In the genomic region with DNA sequence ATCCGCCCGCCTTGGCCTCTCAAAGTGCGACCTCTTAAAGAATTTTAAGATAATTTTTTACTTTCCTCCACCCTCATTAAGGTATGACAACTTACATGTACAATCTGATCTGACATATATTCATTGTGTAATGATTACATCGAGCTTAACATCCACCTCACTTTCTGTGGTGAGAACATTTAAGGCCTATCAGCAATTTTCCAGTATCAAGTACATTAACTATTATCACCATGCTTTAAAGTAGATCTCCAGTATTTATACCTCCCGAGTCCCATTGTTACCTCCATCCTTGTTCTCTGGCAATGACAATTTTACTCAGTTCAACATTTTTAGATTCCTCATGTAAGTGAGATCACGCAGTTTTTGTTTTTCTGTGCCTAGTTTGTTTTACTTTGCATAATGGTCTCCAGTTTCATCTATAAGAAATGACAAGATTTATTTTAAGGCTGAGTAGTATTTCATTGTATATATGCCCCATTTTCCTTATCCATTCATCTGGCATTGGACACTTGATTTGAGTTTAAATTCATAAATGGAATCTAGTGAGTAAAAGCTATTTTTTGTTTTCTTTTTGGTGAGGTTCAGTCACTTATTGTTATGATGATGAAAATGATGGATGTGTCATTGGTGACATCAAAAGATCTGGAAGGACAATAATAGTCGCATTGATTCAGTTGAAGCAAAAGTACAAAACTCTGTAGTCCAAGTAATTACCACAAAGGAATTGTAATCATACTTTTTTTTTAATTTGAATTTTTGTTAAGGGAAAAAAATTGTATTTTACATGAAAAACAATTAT, we compare ENCODE assay signal across 8 cellular contexts.
DNase-seq lines count a peak whose midpoint lies in the region; ATAC-seq and TF ChIP-seq lines count a peak whose summit lies in the region.

No MANE protein-coding gene starts in this region.

- H3K27me3 ChIP-seq in IMR-90 (ENCODE audit: control insufficient read depth, insufficient read depth, low read length) (no peaks in the 10 kb centered on the region), tibial nerve (peaks cover 0 to 11% of the 10 kb centered on the region in 2 donors)

- no peak for TF ChIP-seq CTCF in GM12875 (IDR thresholded peaks at IDR 0.05; ENCODE audit: borderline replicate concordance, insufficient read depth, low read depth, low read length)
- TF ChIP-seq CTCF in IMR-90 (conservative IDR thresholded peaks at IDR 0.05; ENCODE audit: low read depth, low read length) = no peak
- TF ChIP-seq CTCF in activated CD8-positive, alpha-beta T cell treated with anti-CD3 and anti-CD28 coated beads for 36 hours (IDR thresholded peaks at IDR 0.05) = no peak
- TF ChIP-seq CTCF in tibial nerve (IDR thresholded peaks at IDR 0.05) = no peak

- no peaks in the 10 kb centered on the region for H4K20me1 ChIP-seq in IMR-90 (ENCODE audit: insufficient read depth, low read length)

- intact Hi-C loops in IMR-90 (cut with micrococcal nuclease) = no loop called here
- intact Hi-C loops in activated CD8-positive, alpha-beta T cell treated with anti-CD3 and anti-CD28 coated beads for 36 hours (cut with micrococcal nuclease) = no loop called here

- DNase-seq in IMR-90 (no peak), iris pigment epithelial cell (ENCODE audit: low read depth) (peak; percentile 20), tibial nerve (ENCODE audit: low spot score in 2 of 2) (no peak), NCI-H1436 treated with DMSO at 0.1 percent for 48 hours (lab: John Stamatoyannopoulos, UW) (no peak), NCI-H226 (no peak)
- DNase-seq in activated CD8-positive, alpha-beta T cell treated with anti-CD3 and anti-CD28 coated beads for 36 hours = no peak
- DNase-seq in activated CD4-positive, CD25-positive, alpha-beta regulatory T cell treated with anti-CD3 and anti-CD28 coated beads, Interleukin-2, amount 50 U/mL, for 72 hours = no peak

- dilution Hi-C loops in IMR-90 (cut with HindIII; ENCODE audit: low sequenced_read_pairs, unreplicated experiment) = no loop called here

- H3K4me1 Mint-ChIP-seq in activated CD8-positive, alpha-beta T cell treated with anti-CD3 and anti-CD28 coated beads for 36 hours (ENCODE audit: low read depth) = peaks cover 25% of the 10 kb centered on the region

- CTCF ChIA-PET in IMR-90 (lab: Yijun Ruan, JAX) = interaction anchor here (0.5 to 2.6 kb wide), 3 partner anchors 70 to 1007 kb away, joined by 3 to 8 read pairs (median 5); no protein-coding TSS in a partner anchor
- CTCF ChIA-PET in activated CD8-positive, alpha-beta T cell treated with anti-CD3 and anti-CD28 coated beads for 36 hours (lab: Charles Lee) = interaction anchor here (1.3 to 8.8 kb wide), 4 partner anchors 11 to 71 kb away, joined by 3 to 74 read pairs (median 8); a partner anchor contains a TSS

- no peak overlapping the region for H2BK15ac ChIP-seq in IMR-90 (ENCODE audit: low read depth, low read length)

- no peaks in the 10 kb centered on the region for H3K9me1 ChIP-seq in IMR-90 (ENCODE audit: insufficient read depth, low read length)

- no CpG with 5 or more reads among the region's 7 CpGs for WGBS in IMR-90 (ENCODE audit: extremely low coverage in 2 of 2, insufficient read length in 1 of 2), 2 experiments
- WGBS in tibial nerve, 2 donors = 30 to 32% methylated on average over 7 of the region's 7 CpGs

- no peaks in the 10 kb centered on the region for H3K9me3 Mint-ChIP-seq in activated CD8-positive, alpha-beta T cell treated with anti-CD3 and anti-CD28 coated beads for 36 hours

- H3K56ac ChIP-seq in IMR-90 (ENCODE audit: extremely low read depth, insufficient read depth, low read length) = no peak overlapping the region; the same call in 1 of the 2 replicates

- H3K27ac Mint-ChIP-seq in activated CD8-positive, alpha-beta T cell treated with anti-CD3 and anti-CD28 coated beads for 36 hours = peak overlapping the region; percentile 99

- H2AFZ ChIP-seq in IMR-90 (replicated peaks; ENCODE audit: low read length, poor library complexity) = no peak overlapping the region

- peak overlapping the region; percentile 56; the same call in 1 of the 2 replicates for H3K4ac ChIP-seq in IMR-90 (ENCODE audit: low read depth, low read length)

- TF ChIP-seq POLR2A in IMR-90 (IDR thresholded peaks at IDR 0.05; ENCODE audit: low read depth, low read length) (no peak), tibial nerve (IDR thresholded peaks at IDR 0.05) (no peak)

- H3K27me3 Mint-ChIP-seq in activated CD8-positive, alpha-beta T cell treated with anti-CD3 and anti-CD28 coated beads for 36 hours = no peaks in the 10 kb centered on the region

- no peaks in the 10 kb centered on the region for H3K9me3 ChIP-seq in IMR-90 (ENCODE audit: control insufficient read depth, insufficient read depth, low read length)
- H3K9me3 ChIP-seq in tibial nerve = peaks cover 0 to 6% (median 0%) of the 10 kb centered on the region in 4 donors

- no peak overlapping the region for H2BK120ac ChIP-seq in IMR-90 (ENCODE audit: low read depth, low read length)

- H2BK20ac ChIP-seq in IMR-90 (ENCODE audit: low read depth, low read length) = no peak overlapping the region

- in situ Hi-C loops in IMR-90 (cut with MboI; ENCODE audit: low sequenced_read_pairs) = loop anchor here (25.0 kb wide), 1 partner anchor 1613 kb away; a partner anchor contains a TSS

- H2AK9ac ChIP-seq in IMR-90 (replicated peaks; ENCODE audit: low read depth, low read length, poor library complexity) = no peak overlapping the region

- BruUV-seq in IMR-90 (replicated peaks; lab: Mats Ljungman, UMichigan) = no TSS peak

- no peak for TF ChIP-seq RAD21 in IMR-90 (IDR thresholded peaks at IDR 0.05; ENCODE audit: low read length)

- H3K4me3 Mint-ChIP-seq in activated CD8-positive, alpha-beta T cell treated with anti-CD3 and anti-CD28 coated beads for 36 hours = peak overlapping the region; percentile 91

- peak overlapping the region; percentile 54 for H3K4me3 ChIP-seq in GM12875 (ENCODE audit: low read depth, low read length)
- H3K4me3 ChIP-seq in IMR-90 (ENCODE audit: insufficient read depth, low read depth, low read length) = peak overlapping the region; percentile 94
- H3K4me3 ChIP-seq in tibial nerve = peak overlapping the region; percentile 23 to 58 (median 48)

- no peak overlapping the region; a peak in 1 of 4 replicates for H4K8ac ChIP-seq in IMR-90 (ENCODE audit: low read depth in 2 of 2, low read length in 2 of 2)

- H3K23ac ChIP-seq in IMR-90 (ENCODE audit: low read depth, low read length) = peak overlapping the region; percentile 59; the same call in 1 of the 2 replicates

- H4K5ac ChIP-seq in IMR-90 (ENCODE audit: low read depth, low read length) = peak overlapping the region; percentile 66; the same call in 1 of the 2 replicates

- H3K4me1 ChIP-seq in IMR-90 (ENCODE audit: control insufficient read depth, insufficient read depth, low read length) (peaks cover 4% of the 10 kb centered on the region; the same call in 1 of the 2 replicates), tibial nerve (peaks cover 0 to 20% (median 0%) of the 10 kb centered on the region in 4 donors)

- H3K79me1 ChIP-seq in IMR-90 (ENCODE audit: low read depth in 1 of 2, low read length in 2 of 2) = peaks cover 0 to 4% of the 10 kb centered on the region in 2 experiments; a peak in 1 of 4 replicates

- no peak overlapping the region for H2AK5ac ChIP-seq in IMR-90 (ENCODE audit: low read depth, low read length)

- POLR2A ChIA-PET in IMR-90 (lab: Charles Lee; ENCODE audit: unreplicated experiment) = interaction anchor here (0.7 to 1.8 kb wide), 7 partner anchors 10 to 693 kb away, joined by 3 to 8 read pairs (median 4); a partner anchor contains a TSS
- POLR2A ChIA-PET in activated CD8-positive, alpha-beta T cell treated with anti-CD3 and anti-CD28 coated beads for 36 hours (lab: Charles Lee) = interaction anchor here (0.8 to 9.2 kb wide), 19 partner anchors 11 to 1805 kb away, joined by 3 to 364 read pairs (median 4); a partner anchor contains a TSS

- H3K27ac ChIP-seq in IMR-90 (ENCODE audit: insufficient read depth, low read length) (peak overlapping the region; percentile 80), tibial nerve (peak overlapping the region in 3 of 4 donors; percentile 72 to 79 (median 79))

- peak overlapping the region; percentile 83 for H2BK5ac ChIP-seq in IMR-90 (ENCODE audit: low read depth, low read length, poor library complexity, severe bottlenecking)

- peak overlapping the region; percentile 71 for H3K18ac ChIP-seq in IMR-90 (ENCODE audit: low read depth, low read length)

- no peaks in the 10 kb centered on the region for H3K36me3 ChIP-seq in IMR-90 (ENCODE audit: control insufficient read depth, insufficient read depth, low read length)
- H3K36me3 ChIP-seq in tibial nerve = no peaks in the 10 kb centered on the region

- no peak overlapping the region; the same call in 1 of the 2 replicates for H3K14ac ChIP-seq in IMR-90 (replicated peaks; ENCODE audit: low read depth, low read length)

- H3K36me3 Mint-ChIP-seq in activated CD8-positive, alpha-beta T cell treated with anti-CD3 and anti-CD28 coated beads for 36 hours (ENCODE audit: low read depth) = peaks cover 9% of the 10 kb centered on the region

- no peak for ATAC-seq in IMR-90 (ENCODE audit: low read depth)
- peak; percentile 1 for ATAC-seq in activated CD8-positive, alpha-beta T cell treated with anti-CD3 and anti-CD28 coated beads for 36 hours

- peak overlapping the region; percentile 99 for H3K4me2 ChIP-seq in IMR-90 (ENCODE audit: low read depth, low read length)

- no peak overlapping the region for H4K91ac ChIP-seq in IMR-90 (ENCODE audit: insufficient read depth, low read depth, low read length)

- no peak for TF ChIP-seq EP300 in tibial nerve (IDR thresholded peaks at IDR 0.05)

- H3K9ac ChIP-seq in IMR-90 (ENCODE audit: low read depth, low read length) = peak overlapping the region; percentile 87

TF ChIP-seq in IMR-90, 13 proteins besides CTCF, POLR2A, EP300 and RAD21:
- no peak for TF ChIP-seq CEBPB (IDR thresholded peaks at IDR 0.05; ENCODE audit: low read depth, low read length)
- TF ChIP-seq MAZ (IDR thresholded peaks at IDR 0.05; ENCODE audit: borderline replicate concordance, low read depth, low read length) = no peak
- peak; percentile 35; the same call in 1 of the 2 replicates for TF ChIP-seq MAFK (IDR thresholded peaks at IDR 0.05; ENCODE audit: low read depth, low read length)
